ENCODE assay signal across 1 cellular context in the genomic region with DNA sequence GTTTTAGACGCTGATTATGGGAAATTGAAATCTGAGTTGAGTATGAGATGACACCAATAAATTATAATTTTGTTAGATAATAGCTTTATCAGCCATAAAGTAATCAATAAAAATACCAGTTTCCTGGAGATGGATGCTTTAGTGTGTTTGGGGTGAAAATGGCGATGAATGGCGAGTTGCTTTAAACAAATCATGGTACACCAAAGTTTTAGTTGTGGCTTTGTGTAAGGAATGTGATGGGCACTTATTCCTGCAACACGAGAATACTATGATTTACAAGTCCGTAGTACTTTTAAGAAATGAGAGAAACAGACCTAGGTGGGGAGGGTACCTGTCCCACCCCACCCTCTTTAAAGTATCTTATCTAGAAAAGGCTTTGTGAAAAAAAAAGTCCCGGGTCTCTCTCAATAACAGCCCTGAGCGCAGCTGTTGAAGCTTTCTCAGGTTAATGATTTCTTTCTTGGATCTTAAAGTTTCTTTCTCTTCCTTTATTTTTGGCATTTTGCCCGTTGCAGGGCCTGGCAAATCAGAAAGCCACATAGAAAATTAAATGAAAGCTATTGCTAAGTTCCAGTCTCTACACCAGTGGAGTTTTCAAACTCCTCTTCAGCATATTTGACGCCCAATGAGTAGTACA.
TF ChIP-seq lines count a peak whose summit lies in the region.

No MANE protein-coding gene starts in this region.

TF ChIP-seq in H1, 55 proteins besides CTCF, POLR2A, EP300 and RAD21:
- TF ChIP-seq FOSL1 (IDR thresholded peaks at IDR 0.05; ENCODE audit: insufficient read depth, low read depth, low read length) (no peak), NANOG (IDR thresholded peaks at IDR 0.05; ENCODE audit: insufficient read depth, low read depth, low read length, poor library complexity, severe bottlenecking) (no peak), SAP30 (IDR thresholded peaks at IDR 0.05; ENCODE audit: insufficient read depth, insufficient replicate concordance, low read length) (peak; percentile 21)
